16 cellular contexts compared by ENCODE assay signal in the genomic region with DNA sequence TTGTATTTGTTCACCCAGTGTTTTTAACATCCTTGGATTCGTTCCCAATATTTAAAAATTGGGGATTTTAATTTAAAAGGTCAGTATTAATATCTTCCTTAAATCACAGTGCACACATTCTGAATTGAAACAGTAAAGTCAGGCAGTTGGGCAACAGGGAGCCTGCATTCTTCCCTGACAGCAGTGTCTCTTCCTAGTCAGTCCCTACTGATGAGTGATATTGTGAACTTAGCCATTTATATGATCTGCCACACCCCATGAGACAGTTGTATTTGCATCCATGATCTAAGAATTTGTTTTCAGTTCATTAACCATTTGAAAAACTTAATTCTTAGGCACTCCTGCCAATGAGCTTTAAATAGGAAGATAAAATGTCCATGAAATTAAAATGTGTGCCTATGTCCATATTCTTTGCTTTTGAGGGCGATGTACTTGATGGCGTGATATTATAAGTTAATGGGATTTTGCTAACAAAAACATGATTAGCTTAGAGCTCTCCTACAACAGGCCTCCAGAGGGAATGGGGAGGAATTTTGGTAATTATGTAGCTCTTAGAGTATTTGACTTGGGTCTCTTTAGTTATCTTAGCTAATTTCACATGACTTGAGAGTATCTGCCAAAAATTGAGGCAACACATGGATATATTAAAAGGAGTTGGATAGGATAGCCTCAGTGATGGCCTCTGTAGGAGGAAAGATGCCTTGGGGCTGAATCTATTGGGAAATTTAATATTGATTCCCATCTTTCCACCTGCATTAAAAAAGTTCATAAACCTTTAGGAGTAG.
DNase-seq lines count a peak whose midpoint lies in the region; ATAC-seq and TF ChIP-seq lines count a peak whose summit lies in the region.
"Had no signal": no experiment of that assay in that cellular context is flagged by ENCODE, and none has a peak within 500 bp of the region (broad histone marks: within the 10 kb centered on the region; RNA-seq: fewer than 3 reads in every experiment).

No MANE protein-coding gene starts in this region.

- H3K27me3 ChIP-seq in right atrium auricular region (no peaks in the 10 kb centered on the region), right cardiac atrium (ENCODE audit: control insufficient read depth, insufficient read depth) (no peaks in the 10 kb centered on the region), MM.1S (replicated peaks; ENCODE audit: insufficient read depth, low read length) (no peaks in the 10 kb centered on the region), Peyer's patch (no peaks in the 10 kb centered on the region), MG63 (no peaks in the 10 kb centered on the region)
- H3K27me3 ChIP-seq: SJSA1 had no signal

- TF ChIP-seq CTCF in right atrium auricular region (IDR thresholded peaks at IDR 0.05): no peak
- TF ChIP-seq CTCF in epithelial cell of esophagus (IDR thresholded peaks at IDR 0.05; ENCODE audit: insufficient read depth, low read depth, low read length, missing control alignments): no peak
- TF ChIP-seq CTCF in MM.1S (IDR thresholded peaks at IDR 0.05; ENCODE audit: low read length): no peak
- TF ChIP-seq CTCF in Peyer's patch (IDR thresholded peaks at IDR 0.05): no peak

- H3K27ac ChIP-seq in right atrium auricular region (peak overlapping the region in 1 of 2 donors; percentile 8), right cardiac atrium (ENCODE audit: low read length) (no peak overlapping the region), MM.1S (ENCODE audit: low read length) (no peak overlapping the region), Peyer's patch (no peak overlapping the region)
- H3K27ac ChIP-seq: SJSA1 had no signal

- DNase-seq in Right ventricle myocardium superior (no peak), right atrium auricular region (ENCODE audit: low spot score) (no peak), epithelial cell of esophagus (ENCODE audit: low read depth) (peak; percentile 58), right cardiac atrium (no peak), MM.1S (no peak), Peyer's patch (no peak), MG63 (no peak)
- DNase-seq: DMS53, GDM1, Karpas-422, NCI-H1092, NCI-H1436, NCI-H187 treated with DMSO at 0.1 percent for 48 hours, NCI-H510A treated with DMSO at 0.1 percent for 48 hours, NCI-H748 treated with DMSO at 0.1 percent for 48 hours had no signal

- H3K4me1 ChIP-seq in right atrium auricular region (peaks cover 0 to 20% of the 10 kb centered on the region in 2 donors), right cardiac atrium (ENCODE audit: control insufficient read depth, insufficient read depth, low read length) (peaks cover 5% of the 10 kb centered on the region), MM.1S (ENCODE audit: low read length) (no peaks in the 10 kb centered on the region), Peyer's patch (no peaks in the 10 kb centered on the region)
- H3K4me1 ChIP-seq: SJSA1 had no signal

- intact Hi-C loops in Right ventricle myocardium superior (cut with DNase I) (no loop called here), right cardiac atrium (cut with DNase I) (no loop called here)

- H3F3A ChIP-seq in MM.1S (ENCODE audit: insufficient read depth, low read length): no peaks in the 10 kb centered on the region

- peaks cover 9% of the 10 kb centered on the region for H3K79me2 ChIP-seq in MM.1S (ENCODE audit: low read length)

- H3K4me3 ChIP-seq in right atrium auricular region: no peak overlapping the region
- H3K4me3 ChIP-seq in epithelial cell of esophagus (ENCODE audit: low read length): no peak overlapping the region
- H3K4me3 ChIP-seq in right cardiac atrium (ENCODE audit: low read length): no peak overlapping the region
- no peak overlapping the region for H3K4me3 ChIP-seq in MM.1S (ENCODE audit: low read length)
- H3K4me3 ChIP-seq in Peyer's patch: no peak overlapping the region
- H3K4me3 ChIP-seq in MG63: no peak overlapping the region
- H3K4me3 ChIP-seq: SJSA1 had no signal

- no peaks in the 10 kb centered on the region for H3K9me2 ChIP-seq in MM.1S (replicated peaks; ENCODE audit: insufficient read depth, low read length)

- ATAC-seq in Right ventricle myocardium superior (ENCODE audit: poor library complexity) (peak; percentile 63), right cardiac atrium (peak; percentile 55)

- TF ChIP-seq POLR2A in Peyer's patch (IDR thresholded peaks at IDR 0.05): no peak

- no peaks in the 10 kb centered on the region for H3K36me3 ChIP-seq in right atrium auricular region
- no peaks in the 10 kb centered on the region for H3K36me3 ChIP-seq in MM.1S (replicated peaks; ENCODE audit: insufficient read depth, low read length)
- H3K36me3 ChIP-seq in Peyer's patch: no peaks in the 10 kb centered on the region
- no peaks in the 10 kb centered on the region for H3K36me3 ChIP-seq in MG63
- H3K36me3 ChIP-seq: SJSA1 had no signal

- H3K9ac ChIP-seq in MM.1S (ENCODE audit: low read length): no peak overlapping the region

- no peaks in the 10 kb centered on the region for H4K20me1 ChIP-seq in MM.1S (ENCODE audit: insufficient read depth, low read length)

- 57% methylated on average over 3 of the region's 3 CpGs for WGBS in right cardiac atrium

- H3K9me3 ChIP-seq in right atrium auricular region (no peaks in the 10 kb centered on the region), right cardiac atrium (ENCODE audit: control insufficient read depth, low read length) (no peaks in the 10 kb centered on the region), MM.1S (replicated peaks; ENCODE audit: insufficient read depth, low read length) (no peaks in the 10 kb centered on the region), Peyer's patch (no peaks in the 10 kb centered on the region), MG63 (no peaks in the 10 kb centered on the region)
- H3K9me3 ChIP-seq: SJSA1 had no signal

- H3K4me2 ChIP-seq in MM.1S (ENCODE audit: low read depth, low read length): no peak overlapping the region

- H2AFZ ChIP-seq in MM.1S (ENCODE audit: low read length): no peak overlapping the region
